Comparison of ENCODE assay signal across 11 cellular contexts in genomic region chr13:113110048-113110851, GRCh38. TPM values are rescaled to one million over a fixed set of nuclear protein-coding genes. Genes with fewer than 3 reads are reported as not detected.
DNase-seq lines count a peak whose midpoint lies in the region; ATAC-seq and TF ChIP-seq lines count a peak whose summit lies in the region.
"Had no signal": no experiment of that assay in that cellular context is flagged by ENCODE, and none has a peak within 500 bp of the region (broad histone marks: within the 10 kb centered on the region; RNA-seq: fewer than 3 reads in every experiment).

No MANE protein-coding gene starts in this region.

- no peak overlapping the region for H3K27ac ChIP-seq in suprapubic skin

- no peaks in the 10 kb centered on the region for H3K4me1 Mint-ChIP-seq in dendritic cell treated with granulocyte-macrophage colony-stimulating factor and Interleukin-4, amounts not matched to agents 40 ng/mL and 50 ng/mL, for 4 days (ENCODE audit: low read depth)

- H3K4me3 ChIP-seq in mononuclear cell (ENCODE audit: low read length): peak overlapping the region; percentile 6
- H3K4me3 ChIP-seq in suprapubic skin: peak overlapping the region; percentile 53

- H3K9me3 Mint-ChIP-seq in dendritic cell treated with granulocyte-macrophage colony-stimulating factor and Interleukin-4, amounts not matched to agents 40 ng/mL and 50 ng/mL, for 4 days: no peaks in the 10 kb centered on the region

- WGBS in suprapubic skin: 5% methylated on average over 25 of the region's 99 CpGs

- TF ChIP-seq CTCF in suprapubic skin (IDR thresholded peaks at IDR 0.05): no peak

- peak; percentile 37 for DNase-seq in NCI-H748 (lab: John Stamatoyannopoulos, UW; ENCODE audit: unreplicated experiment)
- DNase-seq in NCI-H748 treated with DMSO at 0.1 percent for 48 hours (lab: John Stamatoyannopoulos, UW): no peak
- DNase-seq in suprapubic skin (ENCODE audit: low spot score in 2 of 2): peak; percentile 61 to 74
- DNase-seq: amygdala, NCI-H774 had no signal

- H3K4me1 ChIP-seq in mononuclear cell (ENCODE audit: insufficient read depth, low read length) (no peaks in the 10 kb centered on the region), suprapubic skin (peaks cover 15% of the 10 kb centered on the region)

- intact Hi-C loops in dendritic cell treated with granulocyte-macrophage colony-stimulating factor and Interleukin-4, amounts not matched to agents 40 ng/mL and 50 ng/mL, for 4 days (cut with micrococcal nuclease): no loop called here

- H3K4me3 Mint-ChIP-seq in dendritic cell treated with granulocyte-macrophage colony-stimulating factor and Interleukin-4, amounts not matched to agents 40 ng/mL and 50 ng/mL, for 4 days: peak overlapping the region; percentile 56

- H3K27ac Mint-ChIP-seq in dendritic cell treated with granulocyte-macrophage colony-stimulating factor and Interleukin-4, amounts not matched to agents 40 ng/mL and 50 ng/mL, for 4 days: no peak overlapping the region

- H3K36me3 ChIP-seq in suprapubic skin: no peaks in the 10 kb centered on the region

- H3K27me3 Mint-ChIP-seq in dendritic cell treated with granulocyte-macrophage colony-stimulating factor and Interleukin-4, amounts not matched to agents 40 ng/mL and 50 ng/mL, for 4 days: peaks cover 26% of the 10 kb centered on the region

- no peak for ATAC-seq in HG02642 (IDR thresholded peaks at IDR 0.05; ENCODE audit: poor library complexity, unreplicated experiment)
- no peak for ATAC-seq in HG03520 (IDR thresholded peaks at IDR 0.05; ENCODE audit: unreplicated experiment)
- no peak for ATAC-seq in GM21381 (IDR thresholded peaks at IDR 0.05; ENCODE audit: unreplicated experiment)

- H3K36me3 Mint-ChIP-seq in dendritic cell treated with granulocyte-macrophage colony-stimulating factor and Interleukin-4, amounts not matched to agents 40 ng/mL and 50 ng/mL, for 4 days (ENCODE audit: low read depth): no peaks in the 10 kb centered on the region

- H3K9me3 ChIP-seq in mononuclear cell (ENCODE audit: low read depth, low read length) (no peaks in the 10 kb centered on the region), suprapubic skin (no peaks in the 10 kb centered on the region)

- no peak for TF ChIP-seq EP300 in suprapubic skin (IDR thresholded peaks at IDR 0.05)

- TF ChIP-seq POLR2A in suprapubic skin (IDR thresholded peaks at IDR 0.05): no peak

- H3K27me3 ChIP-seq in mononuclear cell (ENCODE audit: insufficient read depth, low read length) (peaks cover 13% of the 10 kb centered on the region), suprapubic skin (peaks cover 21% of the 10 kb centered on the region)

RNA-seq across cellular contexts. Expression of gene F7, which starts 4.7 kb away (rescaled TPM):
- total RNA-seq in mononuclear cell: 0.52 TPM
- total RNA-seq in suprapubic skin: not detected

RNA-seq across cellular contexts. Expression of gene F10, which starts 12.3 kb away (rescaled TPM):
- total RNA-seq in mononuclear cell (not detected), suprapubic skin (1 to 10 TPM; 4.9 to 7.8 (median 6.7) TPM)

RNA-seq across cellular contexts. Expression of gene PROZ, which starts 48.2 kb away (rescaled TPM):
- total RNA-seq in mononuclear cell: 0.10 TPM
- total RNA-seq in suprapubic skin: not detected
- total RNA-seq: renal cortical epithelial cell had no signal
